In the genomic region with DNA sequence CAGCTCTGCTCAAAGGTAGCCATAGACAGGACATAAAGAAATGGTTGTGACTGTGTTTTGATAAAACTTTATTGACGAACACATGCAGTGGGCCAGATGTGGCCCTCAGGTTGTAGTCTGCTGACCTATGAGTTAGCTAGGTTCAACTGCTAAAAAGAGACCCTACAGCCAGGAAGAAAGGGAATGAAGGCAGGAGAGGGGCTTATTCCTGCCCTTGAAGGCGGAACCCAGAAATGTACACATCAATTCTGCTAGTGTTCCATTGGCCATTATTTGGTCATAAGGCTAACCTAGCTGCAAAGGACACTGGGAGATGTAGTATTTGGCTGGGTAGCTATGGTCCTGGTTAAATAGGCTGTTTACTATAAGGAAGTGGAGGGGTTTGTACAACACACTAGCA, we compare ENCODE assay signal across 18 cellular contexts. TPM values are rescaled to one million over a fixed set of nuclear protein-coding genes. Genes with fewer than 3 reads are reported as not detected.
DNase-seq lines count a peak whose midpoint lies in the region; ATAC-seq, FAIRE-seq and TF ChIP-seq lines count a peak whose summit lies in the region.
"Had no signal": no experiment of that assay in that cellular context is flagged by ENCODE, and none has a peak within 500 bp of the region (broad histone marks: within the 10 kb centered on the region; RNA-seq: fewer than 3 reads in every experiment).

No MANE protein-coding gene starts in this region.

- H3K9ac ChIP-seq in GM12878 (ENCODE audit: control insufficient read depth, insufficient read depth, low read length), result no peak overlapping the region
- no peak overlapping the region for H3K9ac ChIP-seq in smooth muscle cell (ENCODE audit: low read depth)

- ATAC-seq in activated CD4-positive, alpha-beta T cell treated with anti-CD3 and anti-CD28 coated beads for 36 hours, result peak; percentile 49
- ATAC-seq in GM12878 (peak; percentile 81), GM19023 (IDR thresholded peaks at IDR 0.05; ENCODE audit: unreplicated experiment) (no peak)
- no peak for ATAC-seq in activated naive CD4-positive, alpha-beta T cell treated with anti-CD3 and anti-CD28 coated beads, Interleukin-2, amount 50 U/mL, for 72 hours
- ATAC-seq: activated T-cell treated with anti-CD3 and anti-CD28 coated beads, Interleukin-2, amount 50 U/mL, for 72 hours had no signal

- no peak for TF ChIP-seq CTCF in GM12878 (IDR thresholded peaks at IDR 0.05 in 2 of 3, conservative IDR thresholded peaks at IDR 0.05 in 1 of 3; ENCODE audit: control insufficient read depth in 2 of 3, extremely low read depth in 1 of 3, insufficient read depth in 1 of 3, low read depth in 3 of 3, low read length in 3 of 3)
- no peak for TF ChIP-seq CTCF in Calu3 (IDR thresholded peaks at IDR 0.05; ENCODE audit: unreplicated experiment)
- no peak for TF ChIP-seq CTCF in smooth muscle cell (IDR thresholded peaks at IDR 0.05; ENCODE audit: borderline replicate concordance, insufficient read depth, poor library complexity, severe bottlenecking)

- WGBS in GM12878 (ENCODE audit: insufficient coverage, insufficient replicate concordance, low lambda C conversion rate, missing lambda C conversion rate), result 59% methylated on average over 2 of the region's 2 CpGs
- 90% methylated on average over 2 of the region's 2 CpGs for whole genome bisulfite sequencing in smooth muscle cell (ENCODE audit: low lambda C conversion rate)

- H3F3A ChIP-seq in smooth muscle cell (ENCODE audit: low read depth), result no peaks in the 10 kb centered on the region

- no peak for DNase-seq in activated CD4-positive, alpha-beta T cell treated with anti-CD3 and anti-CD28 coated beads for 36 hours
- DNase-seq in activated CD4-positive, alpha-beta T cell treated with anti-CD3 and anti-CD28 coated beads for 4 hours, result no peak
- peak; percentile 84 for DNase-seq in NAMALWA (ENCODE audit: low spot score)
- no peak for DNase-seq in GM12878 (ENCODE audit: low read depth, low spot score)
- DNase-seq in Calu3, result no peak
- no peak for DNase-seq in activated naive CD4-positive, alpha-beta T cell treated with anti-CD3 and anti-CD28 coated beads, Interleukin-2, amount 50 U/mL, for 72 hours (ENCODE audit: low spot score in 2 of 2)
- no peak for DNase-seq in smooth muscle cell (lab: John Stamatoyannopoulos, UW; ENCODE audit: unreplicated experiment)
- DNase-seq: activated CD4-positive, alpha-beta T cell treated with anti-CD3 and anti-CD28 coated beads for 48 hours; activated T-cell treated with anti-CD3 and anti-CD28 coated beads, Interleukin-2, amount 50 U/mL, for 72 hours; aorta; effector CD8-positive, alpha-beta T cell; islet precursor cell; NCI-H1417; NCI-H526 treated with DMSO at 0.1 percent for 48 hours; stimulated activated CD4-positive, alpha-beta T cell treated with anti-CD3 and anti-CD28 coated beads, Interleukin-15, amount 100 ng/mL, for 24 hours had no signal

- SMC1A ChIA-PET in GM12878 (lab: Charles Lee; ENCODE audit: uncharacterized antibody, unreplicated experiment), result interaction anchor here (2.0 kb wide), 1 partner anchor 19 kb away, joined by 8 read pairs; the partner anchor contains the start of gene MRPL54

- H3K27ac ChIP-seq in GM12878 (ENCODE audit: control insufficient read depth, insufficient read depth), result no peak overlapping the region
- H3K27ac ChIP-seq in smooth muscle cell (ENCODE audit: low read depth), result no peak overlapping the region

- POLR2A ChIA-PET in activated CD4-positive, alpha-beta T cell treated with anti-CD3 and anti-CD28 coated beads for 36 hours (lab: Charles Lee), result no interaction called here
- POLR2A ChIA-PET in GM12878 (lab: Charles Lee), result interaction anchor here (0.6 kb wide), 1 partner anchor 523 kb away, joined by 7 read pairs; no protein-coding TSS in a partner anchor

- in situ Hi-C loops in GM12878 (cut with MboI), result no loop called here

- H3K36me3 ChIP-seq in GM12878 (ENCODE audit: control insufficient read depth in 2 of 2, insufficient read depth in 2 of 2, low read length in 1 of 2) (no peaks in the 10 kb centered on the region), smooth muscle cell (ENCODE audit: low read depth) (no peaks in the 10 kb centered on the region)

- H4K20me1 ChIP-seq in GM12878 (ENCODE audit: control insufficient read depth, insufficient read depth) (no peaks in the 10 kb centered on the region), smooth muscle cell (ENCODE audit: low read depth) (no peaks in the 10 kb centered on the region)

- H2AFZ ChIP-seq in GM12878 (ENCODE audit: control insufficient read depth, low read depth, low read length), result no peak overlapping the region
- H2AFZ ChIP-seq in smooth muscle cell (ENCODE audit: low read depth), result no peak overlapping the region

- H3K9me3 ChIP-seq in GM12878 (replicated peaks; ENCODE audit: control insufficient read depth, insufficient read depth, low read length) (no peaks in the 10 kb centered on the region), smooth muscle cell (replicated peaks; ENCODE audit: low read depth) (no peaks in the 10 kb centered on the region)

- intact Hi-C loops in activated CD4-positive, alpha-beta T cell treated with anti-CD3 and anti-CD28 coated beads for 36 hours (cut with DNase I, micrococcal nuclease), result no loop called here
- intact Hi-C loops in GM12878 (cut with micrococcal nuclease; ENCODE audit: unreplicated experiment) (no loop called here), Calu3 (cut with micrococcal nuclease; ENCODE audit: unreplicated experiment) (no loop called here)

- no peak overlapping the region for H3K27ac Mint-ChIP-seq in activated CD4-positive, alpha-beta T cell treated with anti-CD3 and anti-CD28 coated beads for 36 hours
- no peak overlapping the region for H3K27ac Mint-ChIP-seq in Calu3 (ENCODE audit: unreplicated experiment)
- peak overlapping the region in 1 of 2 donors; percentile 25 for H3K27ac Mint-ChIP-seq in activated naive CD4-positive, alpha-beta T cell treated with anti-CD3 and anti-CD28 coated beads, Interleukin-2, amount 50 U/mL, for 72 hours
- H3K27ac Mint-ChIP-seq: activated T-cell treated with anti-CD3 and anti-CD28 coated beads, Interleukin-2, amount 50 U/mL, for 72 hours had no signal

- RAD21 ChIA-PET in GM12878 (lab: Charles Lee; ENCODE audit: unreplicated experiment), result no interaction called here

- TF ChIP-seq POLR2A in GM12878 (IDR thresholded peaks at IDR 0.05; ENCODE audit: low read depth, low read length), result no peak

- no TSS peak for BruUV-seq in GM12878 (replicated peaks; lab: Mats Ljungman, UMichigan)
- no TSS peak for BruUV-seq in Calu3 (replicated peaks; lab: Mats Ljungman, UMichigan)

- H3K4me2 ChIP-seq in GM12878 (ENCODE audit: control insufficient read depth, insufficient read depth) (no peak overlapping the region), smooth muscle cell (no peak overlapping the region)

- no peak for TF ChIP-seq EP300 in GM12878 (IDR thresholded peaks at IDR 0.05; ENCODE audit: borderline replicate concordance in 1 of 2, control insufficient read depth in 1 of 2, low read depth in 2 of 2, low read length in 2 of 2)

- no peaks in the 10 kb centered on the region for H3K4me1 ChIP-seq in GM12878 (ENCODE audit: control insufficient read depth, insufficient read depth, low read length)
- H3K4me1 ChIP-seq in smooth muscle cell (ENCODE audit: low read depth), result no peaks in the 10 kb centered on the region

- H3K27me3 Mint-ChIP-seq in activated CD4-positive, alpha-beta T cell treated with anti-CD3 and anti-CD28 coated beads for 36 hours, result no peaks in the 10 kb centered on the region
- H3K27me3 Mint-ChIP-seq in Calu3 (ENCODE audit: unreplicated experiment), result no peaks in the 10 kb centered on the region

- CTCF ChIA-PET in activated CD4-positive, alpha-beta T cell treated with anti-CD3 and anti-CD28 coated beads for 36 hours (lab: Charles Lee), result no interaction called here
- CTCF ChIA-PET in GM12878 (lab: Yijun Ruan, JAX), result interaction anchor here (0.9 kb wide), 1 partner anchor 105 kb away, joined by 3 read pairs; no protein-coding TSS in a partner anchor
- CTCF ChIA-PET in Calu3 (lab: Charles Lee), result no interaction called here

- H3K36me3 Mint-ChIP-seq in activated CD4-positive, alpha-beta T cell treated with anti-CD3 and anti-CD28 coated beads for 36 hours (ENCODE audit: low read depth), result no peaks in the 10 kb centered on the region
- peaks cover 30% of the 10 kb centered on the region for H3K36me3 Mint-ChIP-seq in Calu3 (ENCODE audit: insufficient read depth, unreplicated experiment)
- no peaks in the 10 kb centered on the region for H3K36me3 Mint-ChIP-seq in activated naive CD4-positive, alpha-beta T cell treated with anti-CD3 and anti-CD28 coated beads, Interleukin-2, amount 50 U/mL, for 72 hours

- no peak for TF ChIP-seq RAD21 in GM12878 (IDR thresholded peaks at IDR 0.05; ENCODE audit: insufficient read depth, low read depth, low read length)

- FAIRE-seq in GM12878 (lab: Jason Lieb, UNC), result peak; percentile 84
- FAIRE-seq: urothelium cell line had no signal

- H3K9me3 Mint-ChIP-seq in activated CD4-positive, alpha-beta T cell treated with anti-CD3 and anti-CD28 coated beads for 36 hours (ENCODE audit: low read depth), result no peaks in the 10 kb centered on the region
- H3K9me3 Mint-ChIP-seq in Calu3 (ENCODE audit: low read depth, unreplicated experiment), result no peaks in the 10 kb centered on the region
- H3K9me3 Mint-ChIP-seq in activated naive CD4-positive, alpha-beta T cell treated with anti-CD3 and anti-CD28 coated beads, Interleukin-2, amount 50 U/mL, for 72 hours, result no peaks in the 10 kb centered on the region
- H3K9me3 Mint-ChIP-seq: activated T-cell treated with anti-CD3 and anti-CD28 coated beads, Interleukin-2, amount 50 U/mL, for 72 hours had no signal

- H3K4me3 ChIP-seq in GM12878 (no peak overlapping the region), smooth muscle cell (no peak overlapping the region)

- H3K27me3 ChIP-seq in GM12878 (replicated peaks in 1 of 2; ENCODE audit: control insufficient read depth in 2 of 2, insufficient read depth in 2 of 2, low read length in 1 of 2) (no peaks in the 10 kb centered on the region), smooth muscle cell (ENCODE audit: low read depth) (no peaks in the 10 kb centered on the region)

- H3K79me2 ChIP-seq in GM12878 (ENCODE audit: control insufficient read depth, insufficient read depth, low read length) (no peaks in the 10 kb centered on the region), smooth muscle cell (ENCODE audit: low read depth) (no peaks in the 10 kb centered on the region)

- H3K4me1 Mint-ChIP-seq in activated CD4-positive, alpha-beta T cell treated with anti-CD3 and anti-CD28 coated beads for 36 hours, result peaks cover 12% of the 10 kb centered on the region
- H3K4me1 Mint-ChIP-seq in Calu3 (ENCODE audit: low read depth, unreplicated experiment), result no peaks in the 10 kb centered on the region

- H3K4me3 Mint-ChIP-seq in activated CD4-positive, alpha-beta T cell treated with anti-CD3 and anti-CD28 coated beads for 36 hours, result no peak overlapping the region
- no peak overlapping the region for H3K4me3 Mint-ChIP-seq in Calu3 (ENCODE audit: low read depth, unreplicated experiment)
- H3K4me3 Mint-ChIP-seq: activated T-cell treated with anti-CD3 and anti-CD28 coated beads, Interleukin-2, amount 50 U/mL, for 72 hours had no signal

RNA-seq across cellular contexts. Expression of gene APBA3, which starts 18.0 kb away (rescaled TPM):
- total RNA-seq in activated CD4-positive, alpha-beta T cell treated with anti-CD3 and anti-CD28 coated beads for 36 hours, result 10 to 100 TPM; 29.8 to 37.1 TPM
- 58.3 and 70.4 TPM in 2 replicates for total RNA-seq in GM12878 (2013; cell fraction: nucleolus; rRNA removed)
- 29.4 and 29.6 TPM in 2 replicates for total RNA-seq in GM12878 (2014; rRNA removed)
- total RNA-seq in GM12878 (2014; rRNA removed; fragmentation: Illumina TruSeq; extraction: Trizol), result 8.7 and 11.5 TPM in 2 replicates
- total RNA-seq in GM12878 (2021), result 24.7 and 27.0 TPM in 2 replicates
- 8.7 TPM for polyA plus RNA-seq in GM12878 (2011; ENCODE audit: low read depth)
- polyA plus RNA-seq in GM12878 (2011; rRNA removed), result 5.8 and 13.4 TPM in 2 replicates
- 21.6 and 28.8 TPM in 2 replicates for polyA plus RNA-seq in GM12878 (2011; cell fraction: cytosol; rRNA removed)
- 80.2 and 82.1 TPM in 2 replicates for polyA plus RNA-seq in GM12878 (2011; cell fraction: nucleus; rRNA removed)
- polyA plus RNA-seq in GM12878 (2012), result 21.4 and 25.3 TPM in 2 replicates
- polyA plus RNA-seq in GM12878 (2014; fragmentation: Illumina TruSeq; extraction: Trizol), result 1.9 and 8.8 TPM in 2 replicates
- under 1 TPM; 0.31 to 0.91 TPM for polyA plus RNA-seq in GM12878 (2014; fragmentation: Nextera tagmentation; extraction: Ambion mirVana)
- 36.4 and 40.4 TPM in 2 replicates for polyA plus RNA-seq in GM12878 (2014; rRNA removed)
- 10 to 100 TPM; 23.2 to 27.3 TPM for polyA plus RNA-seq in GM12878 (2016; fragmentation: Nextera tagmentation; extraction: Ambion mirVana)
- 8.6 and 22.0 TPM in 2 replicates for polyA minus RNA-seq in GM12878 (2011; rRNA and poly(A)+ RNA removed)
- 9.4 and 10.7 TPM in 2 replicates for polyA minus RNA-seq in GM12878 (2011; cell fraction: cytosol; rRNA and poly(A)+ RNA removed)
- 22.6 and 33.4 TPM in 2 replicates for polyA minus RNA-seq in GM12878 (2011; cell fraction: nucleus; rRNA and poly(A)+ RNA removed)
- 18.1 and 19.6 TPM in 2 replicates for total RNA-seq in Calu3 (2022)
- 10 to 100 TPM; 44.6 to 61.7 TPM for total RNA-seq in activated naive CD4-positive, alpha-beta T cell treated with anti-CD3 and anti-CD28 coated beads, Interleukin-2, amount 50 U/mL, for 72 hours
- 7.7 and 16.1 TPM in 2 replicates for total RNA-seq in smooth muscle cell
- polyA plus RNA-seq in smooth muscle cell, result 27.9 and 28.4 TPM in 2 replicates

RNA-seq across cellular contexts. Expression of gene MRPL54, which starts 19.0 kb away (rescaled TPM):
- total RNA-seq in activated CD4-positive, alpha-beta T cell treated with anti-CD3 and anti-CD28 coated beads for 36 hours, result 10 to 100 TPM; 54.8 to 63.9 TPM
- 2.3 and 4.9 TPM in 2 replicates for total RNA-seq in GM12878 (2013; cell fraction: nucleolus; rRNA removed)
- total RNA-seq in GM12878 (2014; rRNA removed), result 81.9 and 86.2 TPM in 2 replicates
- 73.2 and 77.4 TPM in 2 replicates for total RNA-seq in GM12878 (2014; rRNA removed; fragmentation: Illumina TruSeq; extraction: Trizol)
- total RNA-seq in GM12878 (2021), result 72.9 and 75.5 TPM in 2 replicates
- 36.4 TPM for polyA plus RNA-seq in GM12878 (2011; ENCODE audit: low read depth)
- 39.4 and 61.6 TPM in 2 replicates for polyA plus RNA-seq in GM12878 (2011; rRNA removed)
- polyA plus RNA-seq in GM12878 (2011; cell fraction: cytosol; rRNA removed), result 108 and 146 TPM in 2 replicates
- polyA plus RNA-seq in GM12878 (2011; cell fraction: nucleus; rRNA removed), result 42.6 and 53.5 TPM in 2 replicates
- polyA plus RNA-seq in GM12878 (2012), result 44.9 and 55.2 TPM in 2 replicates
- 14.3 and 46.5 TPM in 2 replicates for polyA plus RNA-seq in GM12878 (2014; fragmentation: Illumina TruSeq; extraction: Trizol)
- polyA plus RNA-seq in GM12878 (2014; fragmentation: Nextera tagmentation; extraction: Ambion mirVana), result 10 to 100 TPM in 1 of 2 experiments, 1 to 10 TPM in 1; 3.1 to 14.9 TPM
- 78.3 and 107 TPM in 2 replicates for polyA plus RNA-seq in GM12878 (2014; rRNA removed)
- polyA plus RNA-seq in GM12878 (2016; fragmentation: Nextera tagmentation; extraction: Ambion mirVana), result 10 to 100 TPM; 86.3 to 98.7 TPM
- polyA minus RNA-seq in GM12878 (2011; rRNA and poly(A)+ RNA removed), result 6.1 and 12.8 TPM in 2 replicates
- polyA minus RNA-seq in GM12878 (2011; cell fraction: cytosol; rRNA and poly(A)+ RNA removed), result 7.8 and 10.6 TPM in 2 replicates
- polyA minus RNA-seq in GM12878 (2011; cell fraction: nucleus; rRNA and poly(A)+ RNA removed), result 5.4 and 7.7 TPM in 2 replicates
- 26.1 and 31.0 TPM in 2 replicates for total RNA-seq in Calu3 (2022)
- 10 to 100 TPM; 15.7 to 68.7 TPM for total RNA-seq in activated naive CD4-positive, alpha-beta T cell treated with anti-CD3 and anti-CD28 coated beads, Interleukin-2, amount 50 U/mL, for 72 hours
- 19.5 and 33.8 TPM in 2 replicates for total RNA-seq in smooth muscle cell
- 60.8 and 64.4 TPM in 2 replicates for polyA plus RNA-seq in smooth muscle cell

RNA-seq across cellular contexts. Expression of gene RAX2, which starts 28.5 kb away (rescaled TPM):
- not detected for total RNA-seq in activated CD4-positive, alpha-beta T cell treated with anti-CD3 and anti-CD28 coated beads for 36 hours
- not detected in 2 replicates for total RNA-seq in GM12878 (2013; cell fraction: nucleolus; rRNA removed)
- total RNA-seq in GM12878 (2014; rRNA removed) (not detected in 2 replicates), GM12878 (2014; rRNA removed; fragmentation: Illumina TruSeq; extraction: Trizol) (not detected in 2 replicates), GM12878 (2021) (not detected in 2 replicates), Calu3 (2022) (not detected in 2 replicates), smooth muscle cell (not detected in 2 replicates)
- polyA plus RNA-seq in GM12878 (2011; ENCODE audit: low read depth), result not detected
- polyA plus RNA-seq in GM12878 (2011; rRNA removed) (not detected in 2 replicates), GM12878 (2014; fragmentation: Illumina TruSeq; extraction: Trizol) (not detected in 2 replicates), GM12878 (2014; fragmentation: Nextera tagmentation; extraction: Ambion mirVana) (not detected), GM12878 (2014; rRNA removed) (not detected in 2 replicates), GM12878 (2016; fragmentation: Nextera tagmentation; extraction: Ambion mirVana) (not detected), smooth muscle cell (not detected in 2 replicates)
- polyA plus RNA-seq in GM12878 (2011; cell fraction: cytosol; rRNA removed), result not detected in 2 replicates
- polyA plus RNA-seq in GM12878 (2011; cell fraction: nucleus; rRNA removed), result not detected in 2 replicates
- polyA plus RNA-seq in GM12878 (2012), result not detected in 2 replicates
- polyA minus RNA-seq in GM12878 (2011; rRNA and poly(A)+ RNA removed), result not detected in 2 replicates
- polyA minus RNA-seq in GM12878 (2011; cell fraction: cytosol; rRNA and poly(A)+ RNA removed), result not detected in 2 replicates
- polyA minus RNA-seq in GM12878 (2011; cell fraction: nucleus; rRNA and poly(A)+ RNA removed), result not detected in 2 replicates
- not detected for total RNA-seq in activated naive CD4-positive, alpha-beta T cell treated with anti-CD3 and anti-CD28 coated beads, Interleukin-2, amount 50 U/mL, for 72 hours
- total RNA-seq: activated T-cell treated with anti-CD3 and anti-CD28 coated beads, Interleukin-2, amount 50 U/mL, for 72 hours; aorta; posterior vena cava had no signal
- polyA plus RNA-seq: aorta had no signal

RNA-seq across cellular contexts. Expression of gene TJP3, which starts 35.3 kb away (rescaled TPM):
- 1 to 10 TPM; 1.0 to 2.7 TPM for total RNA-seq in activated CD4-positive, alpha-beta T cell treated with anti-CD3 and anti-CD28 coated beads for 36 hours
- not detected in 2 replicates for total RNA-seq in GM12878 (2013; cell fraction: nucleolus; rRNA removed)
- total RNA-seq in GM12878 (2014; rRNA removed) (not detected in 2 replicates), GM12878 (2014; rRNA removed; fragmentation: Illumina TruSeq; extraction: Trizol) (not detected in 2 replicates), GM12878 (2021) (0.16 and 0.41 TPM in 2 replicates), Calu3 (2022) (84.8 and 111 TPM in 2 replicates), smooth muscle cell (1.7 and 6.2 TPM in 2 replicates)
- polyA plus RNA-seq in GM12878 (2011; ENCODE audit: low read depth), result not detected
- polyA plus RNA-seq in GM12878 (2011; rRNA removed) (0.06 and 0.18 TPM in 2 replicates), GM12878 (2014; fragmentation: Illumina TruSeq; extraction: Trizol) (not detected in 2 replicates), GM12878 (2014; fragmentation: Nextera tagmentation; extraction: Ambion mirVana) (not detected), GM12878 (2014; rRNA removed) (0.03 and 0.04 TPM in 2 replicates), GM12878 (2016; fragmentation: Nextera tagmentation; extraction: Ambion mirVana) (1 to 10 TPM in 1 of 2 experiments, not detected in 1; 1.2 TPM), smooth muscle cell (1.2 and 9.0 TPM in 2 replicates)
- 0.07 and 0.12 TPM in 2 replicates for polyA plus RNA-seq in GM12878 (2011; cell fraction: cytosol; rRNA removed)
- 0.19 and 0.51 TPM in 2 replicates for polyA plus RNA-seq in GM12878 (2011; cell fraction: nucleus; rRNA removed)
- polyA plus RNA-seq in GM12878 (2012), result 0.18 TPM in 1 of 2 replicates, not detected in the other
- polyA minus RNA-seq in GM12878 (2011; rRNA and poly(A)+ RNA removed), result 0.05 TPM in 1 of 2 replicates, not detected in the other
- polyA minus RNA-seq in GM12878 (2011; cell fraction: cytosol; rRNA and poly(A)+ RNA removed), result 0.80 TPM in 1 of 2 replicates, not detected in the other
- polyA minus RNA-seq in GM12878 (2011; cell fraction: nucleus; rRNA and poly(A)+ RNA removed), result 0.48 TPM in 1 of 2 replicates, not detected in the other
- 1 to 10 TPM; 2.6 to 6.3 TPM for total RNA-seq in activated naive CD4-positive, alpha-beta T cell treated with anti-CD3 and anti-CD28 coated beads, Interleukin-2, amount 50 U/mL, for 72 hours

RNA-seq across cellular contexts. Expression of gene MATK, which starts 42.7 kb away (rescaled TPM):
- 10 to 100 TPM; 24.3 to 30.1 TPM for total RNA-seq in activated CD4-positive, alpha-beta T cell treated with anti-CD3 and anti-CD28 coated beads for 36 hours
- 4.8 and 7.6 TPM in 2 replicates for total RNA-seq in GM12878 (2013; cell fraction: nucleolus; rRNA removed)
- total RNA-seq in GM12878 (2014; rRNA removed) (1.8 and 1.9 TPM in 2 replicates), GM12878 (2014; rRNA removed; fragmentation: Illumina TruSeq; extraction: Trizol) (0.37 and 0.72 TPM in 2 replicates), GM12878 (2021) (1.6 and 1.8 TPM in 2 replicates), Calu3 (2022) (not detected in 2 replicates), smooth muscle cell (not detected in 2 replicates)
- polyA plus RNA-seq in GM12878 (2011; ENCODE audit: low read depth), result 0.35 TPM
- polyA plus RNA-seq in GM12878 (2011; rRNA removed) (1.4 and 2.2 TPM in 2 replicates), GM12878 (2014; fragmentation: Illumina TruSeq; extraction: Trizol) (0.38 TPM in 1 of 2 replicates, not detected in the other), GM12878 (2014; fragmentation: Nextera tagmentation; extraction: Ambion mirVana) (not detected), GM12878 (2014; rRNA removed) (1.6 TPM in 2 replicates), GM12878 (2016; fragmentation: Nextera tagmentation; extraction: Ambion mirVana) (under 1 TPM; 0.24 to 0.71 TPM), smooth muscle cell (not detected in 2 replicates)
- 3.2 and 5.0 TPM in 2 replicates for polyA plus RNA-seq in GM12878 (2011; cell fraction: cytosol; rRNA removed)
- 7.0 and 7.2 TPM in 2 replicates for polyA plus RNA-seq in GM12878 (2011; cell fraction: nucleus; rRNA removed)
- 0.41 and 1.4 TPM in 2 replicates for polyA plus RNA-seq in GM12878 (2012)
- polyA minus RNA-seq in GM12878 (2011; rRNA and poly(A)+ RNA removed), result 2.3 and 2.6 TPM in 2 replicates
- 1.4 and 2.9 TPM in 2 replicates for polyA minus RNA-seq in GM12878 (2011; cell fraction: cytosol; rRNA and poly(A)+ RNA removed)
- 2.2 TPM in 2 replicates for polyA minus RNA-seq in GM12878 (2011; cell fraction: nucleus; rRNA and poly(A)+ RNA removed)
- total RNA-seq in activated naive CD4-positive, alpha-beta T cell treated with anti-CD3 and anti-CD28 coated beads, Interleukin-2, amount 50 U/mL, for 72 hours, result 10 to 100 TPM in 1 of 2 donors, 1 to 10 TPM in 1; 7.4 to 27.8 TPM

Comparison
In these comparisons a context has a peak if more than half of its experiments do, and no peak if none do; other contexts are left out.
1. ATAC-seq: peak in activated CD4-positive, alpha-beta T cell treated with anti-CD3 and anti-CD28 coated beads for 36 hours (single experiment) and GM12878 (single experiment); none in activated naive CD4-positive, alpha-beta T cell treated with anti-CD3 and anti-CD28 coated beads, Interleukin-2, amount 50 U/mL, for 72 hours (0 of 2) and GM19023 (single experiment).